1 cellular context compared by ENCODE assay signal in the genomic region with DNA sequence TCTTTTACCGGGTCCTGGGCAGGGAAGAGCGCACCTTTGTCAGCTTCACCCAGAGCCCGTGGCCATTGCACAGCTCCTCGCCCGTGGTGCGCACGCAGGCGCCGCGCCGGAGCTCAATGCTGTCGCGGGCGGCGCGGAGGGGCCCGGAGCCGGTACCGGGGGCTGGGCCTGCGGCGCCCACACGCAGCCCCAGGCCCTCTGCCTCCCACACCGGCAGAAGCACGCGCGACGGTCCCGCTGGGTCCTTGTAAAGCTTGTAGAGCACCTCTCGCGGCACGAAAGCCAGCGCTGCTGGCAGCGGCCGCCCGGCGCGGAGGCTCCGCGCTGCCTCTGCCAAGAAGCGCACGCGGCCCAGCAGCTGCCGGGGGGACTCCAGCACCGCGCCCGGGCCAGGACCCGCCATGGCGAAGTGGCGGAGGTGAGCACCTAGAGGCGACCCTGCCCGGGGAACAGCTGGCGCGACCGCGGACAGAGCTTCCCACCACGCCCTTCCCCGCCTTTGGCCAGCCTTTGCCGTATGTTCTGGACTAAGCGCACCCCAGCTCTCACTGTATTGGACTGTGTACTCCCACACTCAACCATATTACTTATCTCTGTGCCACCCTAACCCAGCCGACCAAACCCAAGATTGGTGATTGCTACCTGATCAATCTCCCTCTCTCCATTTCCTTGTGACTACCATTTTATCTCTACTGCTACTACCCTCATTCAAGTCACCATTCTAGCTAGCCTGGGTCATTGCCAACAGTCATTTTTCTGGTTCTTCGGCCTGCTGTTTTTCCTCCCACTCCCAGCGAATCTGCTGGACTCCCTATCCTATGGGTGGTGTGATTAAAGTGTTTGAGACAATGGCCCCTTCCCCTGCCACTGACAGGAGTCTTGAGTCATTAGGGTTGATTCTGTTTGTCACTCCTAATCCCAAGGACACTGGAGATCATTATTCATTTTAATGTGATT.
A peak's percentile ranks its signal among the peaks of the same experiment; 100 is the strongest.
TF ChIP-seq lines count a peak whose summit lies in the region.

A gene (minus strand): TSS at position 470 of the 957 bp plus-strand sequence. CDS start 67 bp downstream, at position 403.

TF ChIP-seq in HEK293, 187 proteins besides CTCF, POLR2A, EP300 and RAD21 (continued from another document and continues in another):
- TF ChIP-seq, protein P1, sequence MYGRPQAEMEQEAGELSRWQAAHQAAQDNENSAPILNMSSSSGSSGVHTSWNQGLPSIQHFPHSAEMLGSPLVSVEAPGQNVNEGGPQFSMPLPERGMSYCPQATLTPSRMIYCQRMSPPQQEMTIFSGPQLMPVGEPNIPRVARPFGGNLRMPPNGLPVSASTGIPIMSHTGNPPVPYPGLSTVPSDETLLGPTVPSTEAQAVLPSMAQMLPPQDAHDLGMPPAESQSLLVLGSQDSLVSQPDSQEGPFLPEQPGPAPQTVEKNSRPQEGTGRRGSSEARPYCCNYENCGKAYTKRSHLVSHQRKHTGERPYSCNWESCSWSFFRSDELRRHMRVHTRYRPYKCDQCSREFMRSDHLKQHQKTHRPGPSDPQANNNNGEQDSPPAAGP (tag by site-specific recombination; IDR thresholded peaks at IDR 0.05), result peak; percentile 71; the same call in 1 of the 2 replicates
- TF ChIP-seq, protein P2, sequence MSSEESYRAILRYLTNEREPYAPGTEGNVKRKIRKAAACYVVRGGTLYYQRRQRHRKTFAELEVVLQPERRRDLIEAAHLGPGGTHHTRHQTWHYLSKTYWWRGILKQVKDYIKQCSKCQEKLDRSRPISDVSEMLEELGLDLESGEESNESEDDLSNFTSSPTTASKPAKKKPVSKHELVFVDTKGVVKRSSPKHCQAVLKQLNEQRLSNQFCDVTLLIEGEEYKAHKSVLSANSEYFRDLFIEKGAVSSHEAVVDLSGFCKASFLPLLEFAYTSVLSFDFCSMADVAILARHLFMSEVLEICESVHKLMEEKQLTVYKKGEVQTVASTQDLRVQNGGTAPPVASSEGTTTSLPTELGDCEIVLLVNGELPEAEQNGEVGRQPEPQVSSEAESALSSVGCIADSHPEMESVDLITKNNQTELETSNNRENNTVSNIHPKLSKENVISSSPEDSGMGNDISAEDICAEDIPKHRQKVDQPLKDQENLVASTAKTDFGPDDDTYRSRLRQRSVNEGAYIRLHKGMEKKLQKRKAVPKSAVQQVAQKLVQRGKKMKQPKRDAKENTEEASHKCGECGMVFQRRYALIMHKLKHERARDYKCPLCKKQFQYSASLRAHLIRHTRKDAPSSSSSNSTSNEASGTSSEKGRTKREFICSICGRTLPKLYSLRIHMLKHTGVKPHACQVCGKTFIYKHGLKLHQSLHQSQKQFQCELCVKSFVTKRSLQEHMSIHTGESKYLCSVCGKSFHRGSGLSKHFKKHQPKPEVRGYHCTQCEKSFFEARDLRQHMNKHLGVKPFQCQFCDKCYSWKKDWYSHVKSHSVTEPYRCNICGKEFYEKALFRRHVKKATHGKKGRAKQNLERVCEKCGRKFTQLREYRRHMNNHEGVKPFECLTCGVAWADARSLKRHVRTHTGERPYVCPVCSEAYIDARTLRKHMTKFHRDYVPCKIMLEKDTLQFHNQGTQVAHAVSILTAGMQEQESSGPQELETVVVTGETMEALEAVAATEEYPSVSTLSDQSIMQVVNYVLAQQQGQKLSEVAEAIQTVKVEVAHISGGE (tag by site-specific recombination; conservative IDR thresholded peaks at IDR 0.05; ENCODE audit: low read depth), result peak; percentile 36; the same call in 1 of the 2 replicates
- TF ChIP-seq SP3 (tag by site-specific recombination; IDR thresholded peaks at IDR 0.05), result peak; percentile 69
- no peak for TF ChIP-seq ZNF292 (tag by site-specific recombination; IDR thresholded peaks at IDR 0.05; ENCODE audit: borderline replicate concordance, low read depth)
- TF ChIP-seq, protein P3, sequence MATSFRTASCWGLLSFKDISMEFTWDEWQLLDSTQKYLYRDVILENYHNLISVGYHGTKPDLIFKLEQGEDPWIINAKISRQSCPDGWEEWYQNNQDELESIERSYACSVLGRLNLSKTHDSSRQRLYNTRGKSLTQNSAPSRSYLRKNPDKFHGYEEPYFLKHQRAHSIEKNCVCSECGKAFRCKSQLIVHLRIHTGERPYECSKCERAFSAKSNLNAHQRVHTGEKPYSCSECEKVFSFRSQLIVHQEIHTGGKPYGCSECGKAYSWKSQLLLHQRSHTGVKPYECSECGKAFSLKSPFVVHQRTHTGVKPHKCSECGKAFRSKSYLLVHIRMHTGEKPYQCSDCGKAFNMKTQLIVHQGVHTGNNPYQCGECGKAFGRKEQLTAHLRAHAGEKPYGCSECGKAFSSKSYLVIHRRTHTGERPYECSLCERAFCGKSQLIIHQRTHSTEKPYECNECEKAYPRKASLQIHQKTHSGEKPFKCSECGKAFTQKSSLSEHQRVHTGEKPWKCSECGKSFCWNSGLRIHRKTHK (tag by site-specific recombination; IDR thresholded peaks at IDR 0.05), result no peak
- no peak for TF ChIP-seq ZNF138 (tag by site-specific recombination; IDR thresholded peaks at IDR 0.05; ENCODE audit: borderline replicate concordance)
- TF ChIP-seq, protein P4, sequence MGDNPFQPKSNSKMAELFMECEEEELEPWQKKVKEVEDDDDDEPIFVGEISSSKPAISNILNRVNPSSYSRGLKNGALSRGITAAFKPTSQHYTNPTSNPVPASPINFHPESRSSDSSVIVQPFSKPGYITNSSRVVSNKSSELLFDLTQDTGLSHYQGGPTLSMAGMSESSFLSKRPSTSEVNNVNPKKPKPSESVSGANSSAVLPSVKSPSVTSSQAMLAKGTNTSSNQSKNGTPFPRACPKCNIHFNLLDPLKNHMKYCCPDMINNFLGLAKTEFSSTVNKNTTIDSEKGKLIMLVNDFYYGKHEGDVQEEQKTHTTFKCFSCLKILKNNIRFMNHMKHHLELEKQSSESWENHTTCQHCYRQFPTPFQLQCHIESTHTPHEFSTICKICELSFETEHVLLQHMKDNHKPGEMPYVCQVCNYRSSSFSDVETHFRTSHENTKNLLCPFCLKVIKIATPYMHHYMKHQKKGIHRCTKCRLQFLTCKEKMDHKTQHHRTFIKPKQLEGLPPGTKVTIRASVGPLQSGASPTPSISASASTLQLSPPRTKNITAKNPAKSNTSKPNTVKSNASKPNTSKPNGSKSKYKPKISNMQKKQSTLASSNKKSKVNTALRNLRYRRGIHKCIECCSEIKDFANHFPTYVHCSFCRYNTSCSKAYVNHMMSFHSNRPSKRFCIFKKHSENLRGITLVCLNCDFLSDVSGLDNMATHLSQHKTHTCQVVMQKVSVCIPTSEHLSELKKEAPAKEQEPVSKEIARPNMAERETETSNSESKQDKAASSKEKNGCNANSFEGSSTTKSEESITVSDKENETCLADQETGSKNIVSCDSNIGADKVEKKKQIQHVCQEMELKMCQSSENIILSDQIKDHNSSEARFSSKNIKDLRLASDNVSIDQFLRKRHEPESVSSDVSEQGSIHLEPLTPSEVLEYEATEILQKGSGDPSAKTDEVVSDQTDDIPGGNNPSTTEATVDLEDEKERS (tag by site-specific recombination; IDR thresholded peaks at IDR 0.05), result no peak
- TF ChIP-seq ZBTB17 (tag by site-specific recombination; IDR thresholded peaks at IDR 0.05), result no peak
- TF ChIP-seq SP2 (tag by site-specific recombination; IDR thresholded peaks at IDR 0.05), result peak; percentile 33
- no peak for TF ChIP-seq ZNF311 (tag by site-specific recombination; IDR thresholded peaks at IDR 0.05; ENCODE audit: borderline replicate concordance)
- TF ChIP-seq, protein P5, sequence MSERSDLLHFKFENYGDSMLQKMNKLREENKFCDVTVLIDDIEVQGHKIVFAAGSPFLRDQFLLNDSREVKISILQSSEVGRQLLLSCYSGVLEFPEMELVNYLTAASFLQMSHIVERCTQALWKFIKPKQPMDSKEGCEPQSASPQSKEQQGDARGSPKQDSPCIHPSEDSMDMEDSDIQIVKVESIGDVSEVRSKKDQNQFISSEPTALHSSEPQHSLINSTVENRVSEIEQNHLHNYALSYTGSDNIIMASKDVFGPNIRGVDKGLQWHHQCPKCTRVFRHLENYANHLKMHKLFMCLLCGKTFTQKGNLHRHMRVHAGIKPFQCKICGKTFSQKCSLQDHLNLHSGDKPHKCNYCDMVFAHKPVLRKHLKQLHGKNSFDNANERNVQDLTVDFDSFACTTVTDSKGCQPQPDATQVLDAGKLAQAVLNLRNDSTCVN (tag by site-specific recombination; optimal IDR thresholded peaks at IDR 0.05), result peak; percentile 84
- peak; percentile 22; the same call in 1 of the 2 replicates for TF ChIP-seq ZNF629 (tag by site-specific recombination; IDR thresholded peaks at IDR 0.05)
- TF ChIP-seq, protein P6, sequence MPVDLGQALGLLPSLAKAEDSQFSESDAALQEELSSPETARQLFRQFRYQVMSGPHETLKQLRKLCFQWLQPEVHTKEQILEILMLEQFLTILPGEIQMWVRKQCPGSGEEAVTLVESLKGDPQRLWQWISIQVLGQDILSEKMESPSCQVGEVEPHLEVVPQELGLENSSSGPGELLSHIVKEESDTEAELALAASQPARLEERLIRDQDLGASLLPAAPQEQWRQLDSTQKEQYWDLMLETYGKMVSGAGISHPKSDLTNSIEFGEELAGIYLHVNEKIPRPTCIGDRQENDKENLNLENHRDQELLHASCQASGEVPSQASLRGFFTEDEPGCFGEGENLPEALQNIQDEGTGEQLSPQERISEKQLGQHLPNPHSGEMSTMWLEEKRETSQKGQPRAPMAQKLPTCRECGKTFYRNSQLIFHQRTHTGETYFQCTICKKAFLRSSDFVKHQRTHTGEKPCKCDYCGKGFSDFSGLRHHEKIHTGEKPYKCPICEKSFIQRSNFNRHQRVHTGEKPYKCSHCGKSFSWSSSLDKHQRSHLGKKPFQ (tag by site-specific recombination; IDR thresholded peaks at IDR 0.05), result no peak
- peak; percentile 65 for TF ChIP-seq ZNF394 (tag by site-specific recombination; IDR thresholded peaks at IDR 0.05; ENCODE audit: borderline replicate concordance)
- TF ChIP-seq KLF7 (tag by site-specific recombination; IDR thresholded peaks at IDR 0.05; ENCODE audit: borderline replicate concordance), result peak; percentile 94
- TF ChIP-seq ZNF776 (tag by site-specific recombination; IDR thresholded peaks at IDR 0.05; ENCODE audit: borderline replicate concordance), result no peak
- no peak for TF ChIP-seq ZNF426 (tag by site-specific recombination; IDR thresholded peaks at IDR 0.05)
- TF ChIP-seq ZNF221 (tag by site-specific recombination; IDR thresholded peaks at IDR 0.05; ENCODE audit: borderline replicate concordance), result no peak
- TF ChIP-seq, protein P7, sequence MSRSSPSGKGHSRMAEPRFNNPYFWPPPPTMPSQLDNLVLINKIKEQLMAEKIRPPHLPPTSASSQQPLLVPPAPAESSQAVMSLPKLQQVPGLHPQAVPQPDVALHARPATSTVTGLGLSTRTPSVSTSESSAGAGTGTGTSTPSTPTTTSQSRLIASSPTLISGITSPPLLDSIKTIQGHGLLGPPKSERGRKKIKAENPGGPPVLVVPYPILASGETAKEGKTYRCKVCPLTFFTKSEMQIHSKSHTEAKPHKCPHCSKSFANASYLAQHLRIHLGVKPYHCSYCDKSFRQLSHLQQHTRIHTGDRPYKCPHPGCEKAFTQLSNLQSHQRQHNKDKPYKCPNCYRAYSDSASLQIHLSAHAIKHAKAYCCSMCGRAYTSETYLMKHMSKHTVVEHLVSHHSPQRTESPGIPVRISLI (tag by site-specific recombination; IDR thresholded peaks at IDR 0.05), result no peak
- no peak for TF ChIP-seq ZNF654 (tag by site-specific recombination; IDR thresholded peaks at IDR 0.05; ENCODE audit: low read depth)
- TF ChIP-seq ZFP41 (tag by site-specific recombination; IDR thresholded peaks at IDR 0.05; ENCODE audit: borderline replicate concordance), result no peak
- no peak for TF ChIP-seq ZNF830 (tag by site-specific recombination; IDR thresholded peaks at IDR 0.05; ENCODE audit: low read depth)
- peak; percentile 97 for TF ChIP-seq KLF8 (tag by site-specific recombination; IDR thresholded peaks at IDR 0.05)
- TF ChIP-seq ZNF664 (tag by site-specific recombination; IDR thresholded peaks at IDR 0.05), result no peak; the same call in 1 of the 2 replicates
- TF ChIP-seq ZNF48 (tag by site-specific recombination; IDR thresholded peaks at IDR 0.05), result no peak
- peak; percentile 86 for TF ChIP-seq ZNF600 (tag by site-specific recombination; IDR thresholded peaks at IDR 0.05)
- TF ChIP-seq, protein P8, sequence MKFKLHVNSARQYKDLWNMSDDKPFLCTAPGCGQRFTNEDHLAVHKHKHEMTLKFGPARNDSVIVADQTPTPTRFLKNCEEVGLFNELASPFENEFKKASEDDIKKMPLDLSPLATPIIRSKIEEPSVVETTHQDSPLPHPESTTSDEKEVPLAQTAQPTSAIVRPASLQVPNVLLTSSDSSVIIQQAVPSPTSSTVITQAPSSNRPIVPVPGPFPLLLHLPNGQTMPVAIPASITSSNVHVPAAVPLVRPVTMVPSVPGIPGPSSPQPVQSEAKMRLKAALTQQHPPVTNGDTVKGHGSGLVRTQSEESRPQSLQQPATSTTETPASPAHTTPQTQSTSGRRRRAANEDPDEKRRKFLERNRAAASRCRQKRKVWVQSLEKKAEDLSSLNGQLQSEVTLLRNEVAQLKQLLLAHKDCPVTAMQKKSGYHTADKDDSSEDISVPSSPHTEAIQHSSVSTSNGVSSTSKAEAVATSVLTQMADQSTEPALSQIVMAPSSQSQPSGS (tag by site-specific recombination; IDR thresholded peaks at IDR 0.05; ENCODE audit: low read depth), result no peak
- TF ChIP-seq, protein P9, sequence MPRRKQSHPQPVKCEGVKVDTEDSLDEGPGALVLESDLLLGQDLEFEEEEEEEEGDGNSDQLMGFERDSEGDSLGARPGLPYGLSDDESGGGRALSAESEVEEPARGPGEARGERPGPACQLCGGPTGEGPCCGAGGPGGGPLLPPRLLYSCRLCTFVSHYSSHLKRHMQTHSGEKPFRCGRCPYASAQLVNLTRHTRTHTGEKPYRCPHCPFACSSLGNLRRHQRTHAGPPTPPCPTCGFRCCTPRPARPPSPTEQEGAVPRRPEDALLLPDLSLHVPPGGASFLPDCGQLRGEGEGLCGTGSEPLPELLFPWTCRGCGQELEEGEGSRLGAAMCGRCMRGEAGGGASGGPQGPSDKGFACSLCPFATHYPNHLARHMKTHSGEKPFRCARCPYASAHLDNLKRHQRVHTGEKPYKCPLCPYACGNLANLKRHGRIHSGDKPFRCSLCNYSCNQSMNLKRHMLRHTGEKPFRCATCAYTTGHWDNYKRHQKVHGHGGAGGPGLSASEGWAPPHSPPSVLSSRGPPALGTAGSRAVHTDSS (tag by site-specific recombination; IDR thresholded peaks at IDR 0.05), result no peak
- no peak for TF ChIP-seq ZNF549 (tag by site-specific recombination; IDR thresholded peaks at IDR 0.05)
- TF ChIP-seq ZSCAN30 (tag by site-specific recombination; IDR thresholded peaks at IDR 0.05), result 0 out of 2 replicates have a peak, but pooled peaks have one; percentile 34
- no peak for TF ChIP-seq MEIS1 (CRISPR knock-in tag; IDR thresholded peaks at IDR 0.05; ENCODE audit: borderline replicate concordance)
- no peak for TF ChIP-seq ZNF785 (tag by site-specific recombination; IDR thresholded peaks at IDR 0.05)
- TF ChIP-seq ZNF324 (tag by site-specific recombination; IDR thresholded peaks at IDR 0.05), result peak; percentile 53; the same call in 1 of the 2 replicates
- no peak for TF ChIP-seq HOXC10 (CRISPR knock-in tag; IDR thresholded peaks at IDR 0.05)
- TF ChIP-seq ZNF202 (tag by site-specific recombination; IDR thresholded peaks at IDR 0.05; ENCODE audit: borderline replicate concordance), result no peak
